1 cellular context compared by ENCODE assay signal in the genomic region with DNA sequence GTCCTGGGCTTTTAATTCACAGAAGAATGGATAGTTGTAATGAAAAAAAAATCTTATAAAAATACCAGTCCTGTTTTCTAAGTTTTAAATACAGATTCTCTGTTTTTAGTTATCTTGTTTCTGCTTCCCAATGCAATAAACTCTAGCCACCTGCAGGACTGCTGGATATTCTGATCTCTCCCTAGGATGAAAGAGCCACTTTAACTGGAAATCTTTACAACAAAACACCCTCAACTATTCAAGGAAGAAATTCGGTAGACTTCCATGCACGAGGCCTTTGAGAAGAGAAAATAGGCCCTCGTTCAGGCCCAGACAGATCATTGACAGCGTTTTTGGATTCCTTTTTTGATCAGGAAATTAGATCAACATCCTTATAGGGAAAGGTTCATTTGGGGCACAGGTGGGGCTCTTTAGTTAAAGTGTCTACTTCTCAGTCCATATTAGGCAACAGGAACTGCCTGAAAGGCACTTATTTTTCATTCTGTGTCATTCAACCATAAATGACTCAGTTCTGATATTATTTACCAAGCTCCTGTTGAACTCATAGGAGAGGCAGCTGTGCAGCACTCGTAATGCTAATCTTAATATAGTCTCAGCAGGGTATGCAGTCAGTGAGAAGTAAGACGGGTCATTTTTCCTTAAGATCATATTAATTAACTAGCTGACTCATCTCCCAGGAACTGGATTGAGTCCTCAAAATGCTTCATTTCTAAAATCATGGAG.
TF ChIP-seq lines count a peak whose summit lies in the region.

No MANE protein-coding gene starts in this region.

TF ChIP-seq in HepG2, 621 proteins besides CTCF, POLR2A, EP300 and RAD21 (continued from another document):
- TF ChIP-seq, protein P1, sequence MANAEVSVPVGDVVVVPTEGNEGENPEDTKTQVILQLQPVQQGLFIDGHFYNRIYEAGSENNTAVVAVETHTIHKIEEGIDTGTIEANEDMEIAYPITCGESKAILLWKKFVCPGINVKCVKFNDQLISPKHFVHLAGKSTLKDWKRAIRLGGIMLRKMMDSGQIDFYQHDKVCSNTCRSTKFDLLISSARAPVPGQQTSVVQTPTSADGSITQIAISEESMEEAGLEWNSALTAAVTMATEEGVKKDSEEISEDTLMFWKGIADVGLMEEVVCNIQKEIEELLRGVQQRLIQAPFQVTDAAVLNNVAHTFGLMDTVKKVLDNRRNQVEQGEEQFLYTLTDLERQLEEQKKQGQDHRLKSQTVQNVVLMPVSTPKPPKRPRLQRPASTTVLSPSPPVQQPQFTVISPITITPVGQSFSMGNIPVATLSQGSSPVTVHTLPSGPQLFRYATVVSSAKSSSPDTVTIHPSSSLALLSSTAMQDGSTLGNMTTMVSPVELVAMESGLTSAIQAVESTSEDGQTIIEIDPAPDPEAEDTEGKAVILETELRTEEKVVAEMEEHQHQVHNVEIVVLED (CRISPR knock-in tag; IDR thresholded peaks at IDR 0.05; ENCODE audit: borderline replicate concordance) = no peak
- TF ChIP-seq SRF (IDR thresholded peaks at IDR 0.05; ENCODE audit: low read depth, low read length) (peak; percentile 95), CREB1 (IDR thresholded peaks at IDR 0.05) (no peak), CREB1 (CRISPR knock-in tag; IDR thresholded peaks at IDR 0.05) (peak; percentile 62; the same call in 1 of the 2 replicates), ZNF160 (CRISPR knock-in tag; IDR thresholded peaks at IDR 0.05) (no peak), FOSL2 (CRISPR knock-in tag; IDR thresholded peaks at IDR 0.05) (peak; percentile 67), ZNF644 (CRISPR knock-in tag; IDR thresholded peaks at IDR 0.05; ENCODE audit: low read depth) (no peak), CEBPG (CRISPR knock-in tag; IDR thresholded peaks at IDR 0.05) (peak; percentile 37), FOXA3 (CRISPR knock-in tag; IDR thresholded peaks at IDR 0.05) (0 out of 2 replicates have a peak, but pooled peaks have one; percentile 19)
